ENCODE assay signal across 1 cellular context in genomic region chr16:4347010-4347409, GRCh38.
TF ChIP-seq lines count a peak whose summit lies in the region.

No MANE protein-coding gene starts in this region.

TF ChIP-seq in HepG2, 621 proteins besides CTCF, POLR2A, EP300 and RAD21:
- no peak for TF ChIP-seq ARID4A (CRISPR knock-in tag; IDR thresholded peaks at IDR 0.05; ENCODE audit: borderline replicate concordance)
- peak; percentile 39 for TF ChIP-seq GATAD2A (CRISPR knock-in tag; IDR thresholded peaks at IDR 0.05)
- TF ChIP-seq SRF (IDR thresholded peaks at IDR 0.05; ENCODE audit: low read depth, low read length): peak; percentile 45; the same call in 1 of the 2 replicates
- TF ChIP-seq HES4 (CRISPR knock-in tag; IDR thresholded peaks at IDR 0.05; ENCODE audit: borderline replicate concordance): no peak
- no peak for TF ChIP-seq MAF1 (CRISPR knock-in tag; IDR thresholded peaks at IDR 0.05; ENCODE audit: borderline replicate concordance)
- peak; percentile 71 for TF ChIP-seq ZNF770 (CRISPR knock-in tag; IDR thresholded peaks at IDR 0.05)
- no peak for TF ChIP-seq ZNF383 (CRISPR knock-in tag; IDR thresholded peaks at IDR 0.05; ENCODE audit: borderline replicate concordance)
- TF ChIP-seq ZUFSP (CRISPR knock-in tag; IDR thresholded peaks at IDR 0.05; ENCODE audit: borderline replicate concordance): no peak
- TF ChIP-seq RARA (CRISPR knock-in tag; IDR thresholded peaks at IDR 0.05): no peak
- TF ChIP-seq ZNF160 (CRISPR knock-in tag; IDR thresholded peaks at IDR 0.05): no peak
- TF ChIP-seq ZBTB26 (CRISPR knock-in tag; IDR thresholded peaks at IDR 0.05; ENCODE audit: borderline replicate concordance): peak; percentile 96
- TF ChIP-seq ZBTB33 (CRISPR knock-in tag; IDR thresholded peaks at IDR 0.05): peak; percentile 67; the same call in 1 of the 2 replicates
- TF ChIP-seq HOXA3 (CRISPR knock-in tag; IDR thresholded peaks at IDR 0.05): 0 out of 2 replicates have a peak, but pooled peaks have one; percentile 15
- TF ChIP-seq ZNF101 (CRISPR knock-in tag; IDR thresholded peaks at IDR 0.05; ENCODE audit: borderline replicate concordance, low read depth): no peak
- no peak for TF ChIP-seq CHD2 (IDR thresholded peaks at IDR 0.05; ENCODE audit: low read depth, low read length)
- no peak for TF ChIP-seq ZNF232 (CRISPR knock-in tag; IDR thresholded peaks at IDR 0.05; ENCODE audit: borderline replicate concordance)
- 0 out of 2 replicates have a peak, but pooled peaks have one; percentile 33 for TF ChIP-seq HINFP (CRISPR knock-in tag; IDR thresholded peaks at IDR 0.05; ENCODE audit: low read depth)
- no peak for TF ChIP-seq HMG20B (CRISPR knock-in tag; conservative IDR thresholded peaks at IDR 0.05)
- peak; percentile 71 for TF ChIP-seq CEBPB (IDR thresholded peaks at IDR 0.05; ENCODE audit: borderline replicate concordance, low read depth, low read length)
